In genomic region chr9:13142776-13143175, GRCh38 we compare ENCODE assay signal across 17 cellular contexts.
DNase-seq lines count a peak whose midpoint lies in the region; ATAC-seq lines count a peak whose summit lies in the region.
"Had no signal": no experiment of that assay in that cellular context is flagged by ENCODE, and none has a peak within 500 bp of the region (broad histone marks: within the 10 kb centered on the region; RNA-seq: fewer than 3 reads in every experiment).

No MANE protein-coding gene starts in this region.

- peaks cover 2 to 12% (median 10%) of the 10 kb centered on the region in 5 donors for H3K36me3 ChIP-seq in subcutaneous abdominal adipose tissue (ENCODE audit: control insufficient read depth in 5 of 5, insufficient read depth in 5 of 5, low read length in 5 of 5)

- H3K4me3 ChIP-seq in subcutaneous abdominal adipose tissue (ENCODE audit: low read depth in 1 of 5, low read length in 5 of 5) = no peak overlapping the region

- H3K9ac ChIP-seq in subcutaneous abdominal adipose tissue (ENCODE audit: low read length in 5 of 5) = no peak overlapping the region

- ATAC-seq in HG03432 (IDR thresholded peaks at IDR 0.05; ENCODE audit: unreplicated experiment) (no peak), GM21619 (IDR thresholded peaks at IDR 0.05; ENCODE audit: unreplicated experiment) (no peak)

- H3K4me1 ChIP-seq in subcutaneous abdominal adipose tissue (ENCODE audit: control insufficient read depth in 5 of 5, insufficient read depth in 5 of 5, low read length in 5 of 5) = peaks cover 2 to 43% (median 28%) of the 10 kb centered on the region in 5 donors
- H3K4me1 ChIP-seq: Caco-2 had no signal

- peak overlapping the region; percentile 90 for H3K27ac ChIP-seq in angular gyrus (ENCODE audit: low read depth, low read length)
- H3K27ac ChIP-seq in layer of hippocampus (ENCODE audit: low read depth, low read length) = peak overlapping the region; percentile 84
- H3K27ac ChIP-seq in subcutaneous abdominal adipose tissue (ENCODE audit: low read depth, low read length) = peak overlapping the region; percentile 77

- DNase-seq in NCI-H1105 treated with DMSO at 0.1 percent for 48 hours (lab: John Stamatoyannopoulos, UW) (peak; percentile 66), NCI-H524 (lab: John Stamatoyannopoulos, UW) (no peak)
- DNase-seq: Caco-2; CD4-positive, CD25-positive, alpha-beta regulatory T cell; DMS53; HFFc6; KG1; NCI-H1436 treated with DMSO at 0.1 percent for 48 hours; NCI-H2029 treated with DMSO at 0.1 percent for 48 hours; NCI-H510A treated with DMSO at 0.1 percent for 48 hours; NK-92 treated with Interleukin-12 subunit alpha and Interleukin-12 subunit beta, amount 100 ng/mL, for 24 hours; SHP77 treated with DMSO at 0.1 percent for 48 hours had no signal

- H3K9me3 ChIP-seq in subcutaneous abdominal adipose tissue (ENCODE audit: control insufficient read depth in 5 of 5, low read length in 5 of 5) = no peaks in the 10 kb centered on the region
- H3K9me3 ChIP-seq: Caco-2 had no signal

- no peaks in the 10 kb centered on the region for H3K27me3 ChIP-seq in layer of hippocampus (ENCODE audit: control insufficient read depth, insufficient read depth, low read length)
- no peaks in the 10 kb centered on the region for H3K27me3 ChIP-seq in subcutaneous abdominal adipose tissue (ENCODE audit: control insufficient read depth in 5 of 5, insufficient read depth in 4 of 5, low read length in 5 of 5)
